Comparison of ENCODE assay signal across 1 cellular context in genomic region chr13:95301135-95301946, GRCh38.
TF ChIP-seq lines count a peak whose summit lies in the region.

ABCC4 (minus strand) TSS chr13:95301451; CDS start chr13:95301314, 137 bp downstream.

TF ChIP-seq in K562, 482 proteins besides CTCF, POLR2A, EP300 and RAD21 (continued from another document and continues in another):
- TF ChIP-seq AFF4 (CRISPR knock-in tag; IDR thresholded peaks at IDR 0.05) = peak; percentile 79
- TF ChIP-seq ETS1 (conservative IDR thresholded peaks at IDR 0.05; ENCODE audit: control insufficient read depth, low read depth, low read length) = 0 out of 2 replicates have a peak, but pooled peaks have one; percentile 36
- peak; percentile 52; the same call in 1 of the 2 replicates for TF ChIP-seq ZNF431 (CRISPR knock-in tag; IDR thresholded peaks at IDR 0.05)
- peak; percentile 75 for TF ChIP-seq MYC (IDR thresholded peaks at IDR 0.05; ENCODE audit: low read depth, low read length)
- no peak for TF ChIP-seq MYC (CRISPR knock-in tag; IDR thresholded peaks at IDR 0.05; ENCODE audit: borderline replicate concordance, low read depth)
- TF ChIP-seq TRIM28 (IDR thresholded peaks at IDR 0.05) = 0 out of 2 replicates have a peak, but pooled peaks have one; percentile 11
- TF ChIP-seq NONO (IDR thresholded peaks at IDR 0.05; ENCODE audit: low read depth in 2 of 2, low read length in 1 of 2) = 0 out of 4 replicates have a peak, but pooled peaks of 1 of the 2 experiments have one; percentile 16
- TF ChIP-seq GABPA (tag; conservative IDR thresholded peaks at IDR 0.05; ENCODE audit: low read depth) = peak; percentile 56
- no peak for TF ChIP-seq GATAD2A (IDR thresholded peaks at IDR 0.05)
- TF ChIP-seq TFAP4 (CRISPR knock-in tag; IDR thresholded peaks at IDR 0.05; ENCODE audit: borderline replicate concordance) = peak; percentile 74
- TF ChIP-seq ATF2 (CRISPR knock-in tag; IDR thresholded peaks at IDR 0.05) = no peak
- TF ChIP-seq GATAD2B (IDR thresholded peaks at IDR 0.05; ENCODE audit: borderline replicate concordance) = peak; percentile 59
- peak; percentile 97 for TF ChIP-seq MGA (IDR thresholded peaks at IDR 0.05)
- TF ChIP-seq RB1 (IDR thresholded peaks at IDR 0.05; ENCODE audit: low read depth) = peak; percentile 68; the same call in 1 of the 2 replicates
- no peak for TF ChIP-seq U2AF2 (optimal IDR thresholded peaks at IDR 0.05; ENCODE audit: low read depth, low read length)
- no peak for TF ChIP-seq FOXK2 (conservative IDR thresholded peaks at IDR 0.05 in 1 of 2, IDR thresholded peaks at IDR 0.05 in 1 of 2; ENCODE audit: low read depth in 2 of 2)
- TF ChIP-seq NR1H2 (CRISPR knock-in tag; IDR thresholded peaks at IDR 0.05) = 0 out of 2 replicates have a peak, but pooled peaks have one; percentile 49
- no peak for TF ChIP-seq ATF1 (CRISPR knock-in tag; IDR thresholded peaks at IDR 0.05)
- TF ChIP-seq ATF1 (tag; IDR thresholded peaks at IDR 0.05) = peak; percentile 72
- TF ChIP-seq ZNF592 (IDR thresholded peaks at IDR 0.05) = peak; percentile 88
- no peak for TF ChIP-seq DMBX1 (CRISPR knock-in tag; IDR thresholded peaks at IDR 0.05; ENCODE audit: borderline replicate concordance)
- TF ChIP-seq E2F6 (IDR thresholded peaks at IDR 0.05; ENCODE audit: borderline replicate concordance in 1 of 2, extremely low read depth in 1 of 2, insufficient read depth in 1 of 2, insufficient read length in 1 of 2, low read depth in 1 of 2, low read length in 1 of 2, poor library complexity in 1 of 2, severe bottlenecking in 1 of 2) = peak; percentile 97
- TF ChIP-seq POLR2G (IDR thresholded peaks at IDR 0.05; ENCODE audit: low read depth, low read length) = peak; percentile 84
- 0 out of 2 replicates have a peak, but pooled peaks have one; percentile 53 for TF ChIP-seq CBFB (CRISPR knock-in tag; IDR thresholded peaks at IDR 0.05)
- TF ChIP-seq CXXC5 (CRISPR knock-in tag; IDR thresholded peaks at IDR 0.05) = peak; percentile 93
- peak; percentile 79; the same call in 1 of the 2 replicates for TF ChIP-seq SAFB (IDR thresholded peaks at IDR 0.05; ENCODE audit: borderline replicate concordance, low read depth, low read length)
- peak; percentile 99 for TF ChIP-seq L3MBTL2 (IDR thresholded peaks at IDR 0.05)
- peak; percentile 54; the same call in 1 of the 2 replicates for TF ChIP-seq PHF8 (IDR thresholded peaks at IDR 0.05; ENCODE audit: borderline replicate concordance, low read length)
